21 cellular contexts compared by ENCODE assay signal in the genomic region with DNA sequence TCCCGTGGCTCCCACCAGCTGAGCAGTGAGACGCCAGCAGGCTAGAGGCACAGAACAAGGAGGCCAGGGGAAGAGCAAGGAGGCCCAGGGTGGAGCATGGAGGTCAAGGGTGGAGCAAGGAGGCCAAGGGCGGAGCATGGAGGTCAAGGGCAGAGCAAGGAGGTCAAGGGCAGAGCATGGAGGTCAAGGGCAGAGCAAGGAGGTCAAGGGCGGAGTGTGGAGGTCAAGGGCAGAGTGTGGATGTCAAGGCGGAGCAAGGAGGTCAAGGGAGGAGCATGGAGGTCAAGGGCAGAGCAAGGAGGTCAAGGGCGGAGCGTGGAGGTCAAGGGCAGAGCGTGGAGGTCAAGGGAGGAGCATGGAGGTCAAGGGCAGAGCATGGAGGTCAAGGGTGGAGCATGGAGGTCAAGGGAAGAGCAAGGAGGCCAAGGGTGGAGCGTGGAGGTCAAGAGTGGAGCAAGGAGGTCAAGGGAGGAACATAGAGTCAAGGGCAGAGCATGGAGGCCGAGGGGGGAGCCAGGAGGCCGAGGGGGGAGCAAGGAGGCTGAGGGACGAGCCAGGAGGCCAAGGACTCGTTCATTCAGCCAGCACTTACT. TPM values are rescaled to one million over a fixed set of nuclear protein-coding genes. Genes with fewer than 3 reads are reported as not detected.
"Had no signal": no experiment of that assay in that cellular context is flagged by ENCODE, and none has a peak within 500 bp of the region (broad histone marks: within the 10 kb centered on the region; RNA-seq: fewer than 3 reads in every experiment).

No MANE protein-coding gene starts in this region.

- H3K4me1 Mint-ChIP-seq: activated CD4-positive, alpha-beta T cell treated with anti-CD3 and anti-CD28 coated beads for 36 hours; endodermal cell had no signal

- H3K27ac Mint-ChIP-seq: activated CD4-positive, alpha-beta memory T cell treated with anti-CD3 and anti-CD28 coated beads for 36 hours; activated CD4-positive, alpha-beta T cell treated with anti-CD3 and anti-CD28 coated beads for 36 hours; endodermal cell; memory B cell; stimulated activated memory B cell treated with anti-CD40 and anti-IgM and Interleukin-4, amounts not matched to agents 10 μg/mL and 1 μg/mL and 100 μg/mL, for 72 hours had no signal

- H2AFZ ChIP-seq: parathyroid adenoma had no signal

- H3K9ac ChIP-seq: parathyroid adenoma had no signal

- ATAC-seq: activated CD4-positive, alpha-beta T cell treated with anti-CD3 and anti-CD28 coated beads for 36 hours; body of pancreas; gastrocnemius medialis; heart left ventricle; left lung; mucosa of descending colon; stimulated activated memory B cell treated with anti-CD40 and anti-IgM and Interleukin-4, amounts not matched to agents 10 μg/mL and 1 μg/mL and 100 μg/mL, for 72 hours had no signal

- H3K4me1 ChIP-seq: body of pancreas, gastrocnemius medialis, heart left ventricle, left lung, parathyroid adenoma, sigmoid colon, thyroid gland had no signal

- H3K9me3 ChIP-seq: body of pancreas, gastrocnemius medialis, heart left ventricle, left lung, mucosa of descending colon, neutrophil, sigmoid colon, thyroid gland had no signal

- H3K9me3 Mint-ChIP-seq: activated CD4-positive, alpha-beta memory T cell treated with anti-CD3 and anti-CD28 coated beads for 36 hours; endodermal cell; memory B cell; naive B cell; stimulated activated memory B cell treated with anti-CD40 and anti-IgM and Interleukin-4, amounts not matched to agents 10 μg/mL and 1 μg/mL and 100 μg/mL, for 72 hours had no signal

- FAIRE-seq: TTC549 had no signal

- H3K4me3 Mint-ChIP-seq: activated CD4-positive, alpha-beta memory T cell treated with anti-CD3 and anti-CD28 coated beads for 36 hours; activated CD4-positive, alpha-beta T cell treated with anti-CD3 and anti-CD28 coated beads for 36 hours; endodermal cell; memory B cell; stimulated activated memory B cell treated with anti-CD40 and anti-IgM and Interleukin-4, amounts not matched to agents 10 μg/mL and 1 μg/mL and 100 μg/mL, for 72 hours had no signal

- H3K27me3 ChIP-seq: body of pancreas, gastrocnemius medialis, heart left ventricle, left lung, neutrophil, sigmoid colon, thyroid gland had no signal

- H3K27me3 Mint-ChIP-seq: activated CD4-positive, alpha-beta memory T cell treated with anti-CD3 and anti-CD28 coated beads for 36 hours; activated CD4-positive, alpha-beta T cell treated with anti-CD3 and anti-CD28 coated beads for 36 hours; memory B cell; naive B cell; stimulated activated memory B cell treated with anti-CD40 and anti-IgM and Interleukin-4, amounts not matched to agents 10 μg/mL and 1 μg/mL and 100 μg/mL, for 72 hours had no signal

- H3K27ac ChIP-seq: body of pancreas, gastrocnemius medialis, heart left ventricle, left lung, neutrophil, parathyroid adenoma, sigmoid colon, thyroid gland had no signal

- DNase-seq: activated CD4-positive, alpha-beta memory T cell treated with anti-CD3 and anti-CD28 coated beads for 36 hours; activated CD4-positive, alpha-beta T cell treated with anti-CD3 and anti-CD28 coated beads for 36 hours; activated naive CD4-positive, alpha-beta T cell; activated T-cell treated with anti-CD3 and anti-CD28 coated beads for 4 hours; body of pancreas; endodermal cell; gastrocnemius medialis; heart left ventricle; left lung; mucosa of descending colon; naive B cell; sigmoid colon; stimulated activated CD4-positive, alpha-beta T cell treated with anti-CD3 and anti-CD28 coated beads, Interleukin-4, amount 100 ng/mL, for 24 hours; thyroid gland had no signal

- H3K4me3 ChIP-seq: body of pancreas, gastrocnemius medialis, heart left ventricle, left lung, mucosa of descending colon, sigmoid colon, thyroid gland had no signal

RNA-seq across cellular contexts. Expression of gene DPF1, which starts 27.7 kb away (rescaled TPM):
- total RNA-seq: body of pancreas, gastrocnemius medialis, sigmoid colon, subcutaneous adipose tissue, thyroid gland, ureter had no signal
